Comparison of ENCODE assay signal across 31 cellular contexts in the genomic region with DNA sequence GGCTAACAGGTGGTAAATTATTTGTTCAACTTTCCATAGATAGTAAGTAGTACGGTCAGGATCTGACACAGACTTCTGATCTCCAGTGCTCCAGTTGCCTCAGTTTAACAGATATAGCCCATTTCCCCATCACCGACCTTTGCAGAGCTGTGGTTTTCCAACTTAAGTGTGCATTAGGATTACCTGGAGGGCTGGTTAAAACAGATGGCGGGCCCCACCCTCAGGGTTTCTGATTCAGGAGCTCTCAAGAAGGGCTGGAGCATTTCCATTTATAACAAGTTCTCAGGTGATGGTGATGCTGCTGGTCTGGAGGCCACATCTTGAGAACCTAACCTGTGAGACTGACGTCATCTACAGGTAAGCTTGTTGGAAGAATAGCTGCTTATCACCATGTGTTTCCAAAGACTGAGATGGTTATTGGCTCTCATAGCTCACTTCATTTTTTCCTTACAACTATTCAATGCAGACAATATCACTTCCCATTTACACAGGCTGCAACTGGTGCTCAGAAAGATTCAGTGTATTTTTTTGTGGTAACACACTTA.
"Had no signal": no experiment of that assay in that cellular context is flagged by ENCODE, and none has a peak within 500 bp of the region (broad histone marks: within the 10 kb centered on the region; RNA-seq: fewer than 3 reads in every experiment).

No MANE protein-coding gene starts in this region.

- H3K4me3 ChIP-seq: ascending aorta, breast epithelium, cardiac muscle cell, colonic mucosa, dorsolateral prefrontal cortex, esophagus squamous epithelium, gastroesophageal sphincter had no signal

- H3K27ac Mint-ChIP-seq: activated CD4-positive, alpha-beta memory T cell treated with anti-CD3 and anti-CD28 coated beads, Interleukin-2, amount 10 ng/mL, durations not matched to agents 7 days and 5 days; activated CD4-positive, alpha-beta T cell treated with anti-CD3 and anti-CD28 coated beads, Interleukin-2, amount 10 ng/mL, durations not matched to agents 7 days and 5 days; activated naive CD4-positive, alpha-beta T cell treated with anti-CD3 and anti-CD28 coated beads, Interleukin-2, amount 10 ng/mL, durations not matched to agents 7 days and 5 days; activated naive CD4-positive, alpha-beta T cell treated with anti-CD3 and anti-CD28 coated beads, Interleukin-2, amount 50 U/mL, for 72 hours; activated naive CD8-positive, alpha-beta T cell treated with anti-CD3 and anti-CD28 coated beads, Interleukin-2, amount 10 ng/mL, durations not matched to agents 7 days and 5 days; activated T-cell treated with anti-CD3 and anti-CD28 coated beads, Interleukin-2, amount 50 U/mL, for 24 hours; activated T-cell treated with anti-CD3 and anti-CD28 coated beads, Interleukin-2, amount 50 U/mL, for 72 hours; brain; dendritic cell treated with granulocyte-macrophage colony-stimulating factor and Interleukin-4, amounts not matched to agents 40 ng/mL and 50 ng/mL, for 4 days; WTC11 had no signal

- H3K36me3 ChIP-seq: ascending aorta, breast epithelium, cardiac muscle cell, colonic mucosa, esophagus squamous epithelium, gastroesophageal sphincter had no signal

- H3K4me1 Mint-ChIP-seq: activated CD4-positive, alpha-beta memory T cell treated with anti-CD3 and anti-CD28 coated beads, Interleukin-2, amount 10 ng/mL, durations not matched to agents 7 days and 5 days; activated CD4-positive, alpha-beta T cell treated with anti-CD3 and anti-CD28 coated beads, Interleukin-2, amount 10 ng/mL, durations not matched to agents 7 days and 5 days; activated naive CD4-positive, alpha-beta T cell treated with anti-CD3 and anti-CD28 coated beads, Interleukin-2, amount 10 ng/mL, durations not matched to agents 7 days and 5 days; activated naive CD8-positive, alpha-beta T cell treated with anti-CD3 and anti-CD28 coated beads, Interleukin-2, amount 10 ng/mL, durations not matched to agents 7 days and 5 days; brain had no signal

- H3K9me3 ChIP-seq: ascending aorta, breast epithelium, colonic mucosa, esophagus squamous epithelium, gastroesophageal sphincter had no signal

- H3K27ac ChIP-seq: ascending aorta, breast epithelium, cardiac muscle cell, colonic mucosa, dorsolateral prefrontal cortex, esophagus squamous epithelium, gastroesophageal sphincter had no signal

- DNase-seq: activated CD4-positive, alpha-beta memory T cell treated with anti-CD3 and anti-CD28 coated beads, Interleukin-2, amount 10 ng/mL, durations not matched to agents 7 days and 5 days; activated CD4-positive, alpha-beta T cell treated with anti-CD3 and anti-CD28 coated beads for 1 hour; activated CD4-positive, alpha-beta T cell treated with anti-CD3 and anti-CD28 coated beads for 4 hours; activated CD4-positive, alpha-beta T cell treated with anti-CD3 and anti-CD28 coated beads, Interleukin-2, amount 10 ng/mL, durations not matched to agents 7 days and 5 days; activated CD4-positive, alpha-beta T cell treated with anti-CD3 and anti-CD28 coated beads, Interleukin-2, amount 50 U/mL, for 4 hours; activated CD8-positive, alpha-beta memory T cell treated with anti-CD3 and anti-CD28 coated beads, Interleukin-2, amount 50 U/mL, for 48 hours; activated gamma-delta T cell; activated naive CD4-positive, alpha-beta T cell; activated naive CD4-positive, alpha-beta T cell treated with anti-CD3 and anti-CD28 coated beads, Interleukin-2, amount 10 ng/mL, durations not matched to agents 7 days and 5 days; activated naive CD8-positive, alpha-beta T cell treated with anti-CD3 and anti-CD28 coated beads, Interleukin-2, amount 10 ng/mL, durations not matched to agents 7 days and 5 days; activated T-cell treated with anti-CD3 and anti-CD28 coated beads for 4 hours; activated T-cell treated with anti-CD3 and anti-CD28 coated beads, Interleukin-2, amount 50 U/mL, for 24 hours; activated T-cell treated with anti-CD3 and anti-CD28 coated beads, Interleukin-2, amount 50 U/mL, for 72 hours; central memory CD4-positive, alpha-beta T cell; cerebellar nuclear complex; colonic mucosa; dorsolateral prefrontal cortex; effector memory CD4-positive, alpha-beta T cell; erythroblast; esophagus squamous epithelium; foreskin melanocyte; hippocampal formation; T-helper 2 cell had no signal

- H3K27me3 Mint-ChIP-seq: activated CD4-positive, alpha-beta memory T cell treated with anti-CD3 and anti-CD28 coated beads, Interleukin-2, amount 10 ng/mL, durations not matched to agents 7 days and 5 days; activated CD4-positive, alpha-beta T cell treated with anti-CD3 and anti-CD28 coated beads, Interleukin-2, amount 10 ng/mL, durations not matched to agents 7 days and 5 days; activated naive CD4-positive, alpha-beta T cell treated with anti-CD3 and anti-CD28 coated beads, Interleukin-2, amount 10 ng/mL, durations not matched to agents 7 days and 5 days; activated naive CD8-positive, alpha-beta T cell treated with anti-CD3 and anti-CD28 coated beads, Interleukin-2, amount 10 ng/mL, durations not matched to agents 7 days and 5 days; activated T-cell treated with anti-CD3 and anti-CD28 coated beads, Interleukin-2, amount 50 U/mL, for 24 hours; dendritic cell treated with granulocyte-macrophage colony-stimulating factor and Interleukin-4, amounts not matched to agents 40 ng/mL and 50 ng/mL, for 4 days had no signal

- H3K27me3 ChIP-seq: ascending aorta, breast epithelium, cardiac muscle cell, colonic mucosa, dorsolateral prefrontal cortex, esophagus squamous epithelium, gastroesophageal sphincter had no signal

- H3K9me3 Mint-ChIP-seq: activated CD4-positive, alpha-beta T cell treated with anti-CD3 and anti-CD28 coated beads, Interleukin-2, amount 10 ng/mL, durations not matched to agents 7 days and 5 days; activated naive CD4-positive, alpha-beta T cell treated with anti-CD3 and anti-CD28 coated beads, Interleukin-2, amount 10 ng/mL, durations not matched to agents 7 days and 5 days; activated naive CD8-positive, alpha-beta T cell treated with anti-CD3 and anti-CD28 coated beads, Interleukin-2, amount 10 ng/mL, durations not matched to agents 7 days and 5 days; activated T-cell treated with anti-CD3 and anti-CD28 coated beads, Interleukin-2, amount 50 U/mL, for 24 hours; dendritic cell treated with granulocyte-macrophage colony-stimulating factor and Interleukin-4, amounts not matched to agents 40 ng/mL and 50 ng/mL, for 4 days had no signal

- H3K4me3 Mint-ChIP-seq: activated CD4-positive, alpha-beta memory T cell treated with anti-CD3 and anti-CD28 coated beads, Interleukin-2, amount 10 ng/mL, durations not matched to agents 7 days and 5 days; activated CD4-positive, alpha-beta T cell treated with anti-CD3 and anti-CD28 coated beads, Interleukin-2, amount 10 ng/mL, durations not matched to agents 7 days and 5 days; activated naive CD4-positive, alpha-beta T cell treated with anti-CD3 and anti-CD28 coated beads, Interleukin-2, amount 10 ng/mL, durations not matched to agents 7 days and 5 days; activated naive CD8-positive, alpha-beta T cell treated with anti-CD3 and anti-CD28 coated beads, Interleukin-2, amount 10 ng/mL, durations not matched to agents 7 days and 5 days; activated T-cell treated with anti-CD3 and anti-CD28 coated beads, Interleukin-2, amount 50 U/mL, for 24 hours; activated T-cell treated with anti-CD3 and anti-CD28 coated beads, Interleukin-2, amount 50 U/mL, for 72 hours; brain; dendritic cell treated with granulocyte-macrophage colony-stimulating factor and Interleukin-4, amounts not matched to agents 40 ng/mL and 50 ng/mL, for 4 days; WTC11 had no signal

- H3K36me3 Mint-ChIP-seq: activated naive CD4-positive, alpha-beta T cell treated with anti-CD3 and anti-CD28 coated beads, Interleukin-2, amount 10 ng/mL, durations not matched to agents 7 days and 5 days; activated naive CD4-positive, alpha-beta T cell treated with anti-CD3 and anti-CD28 coated beads, Interleukin-2, amount 50 U/mL, for 72 hours; activated naive CD8-positive, alpha-beta T cell treated with anti-CD3 and anti-CD28 coated beads, Interleukin-2, amount 10 ng/mL, durations not matched to agents 7 days and 5 days; brain; WTC11 had no signal
